In the genomic region with DNA sequence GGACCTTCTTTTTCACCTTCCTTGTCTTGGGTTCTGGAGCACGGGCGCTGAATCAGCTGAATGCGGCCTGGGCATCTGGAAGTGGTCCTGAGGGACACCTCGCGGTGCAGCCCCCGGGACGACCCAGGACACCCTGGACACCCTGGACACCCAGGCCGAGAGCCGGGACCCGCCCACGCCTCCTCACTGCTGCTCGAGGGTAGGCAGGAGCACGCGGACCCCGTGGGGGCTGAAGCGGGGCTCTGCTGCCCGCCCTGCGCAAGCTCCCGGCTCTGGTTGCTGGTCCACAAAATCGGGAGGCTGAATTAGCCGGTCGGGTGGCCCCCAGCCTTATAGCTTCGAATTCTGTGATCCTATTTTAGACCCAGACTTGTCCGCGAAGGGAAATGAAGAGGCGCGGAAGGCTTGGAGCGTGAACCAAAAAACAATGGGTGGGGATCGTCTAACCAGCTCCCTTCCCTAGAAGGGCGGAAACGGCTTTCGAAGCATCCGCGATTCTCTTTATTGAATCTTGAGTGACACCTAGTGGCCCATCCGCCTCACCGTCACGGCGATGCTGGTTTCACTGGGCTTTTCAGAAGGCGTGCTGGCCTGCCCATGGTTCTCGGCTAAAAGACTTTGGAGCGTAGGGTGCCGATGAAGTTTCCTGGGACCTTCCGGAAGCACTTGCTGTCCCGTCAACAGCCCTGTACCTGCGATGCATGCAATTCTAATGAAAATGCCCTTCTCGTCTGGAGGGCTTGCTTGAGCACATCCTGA, we compare ENCODE assay signal across 8 cellular contexts. TPM values are rescaled to one million over a fixed set of nuclear protein-coding genes. Genes with fewer than 3 reads are reported as not detected.
DNase-seq lines count a peak whose midpoint lies in the region; ATAC-seq and TF ChIP-seq lines count a peak whose summit lies in the region.

No MANE protein-coding gene starts in this region.

- H3K27ac ChIP-seq in duodenal mucosa (ENCODE audit: low read depth, low read length) = no peak overlapping the region

- intact Hi-C loops in lower leg skin (cut with DNase I; ENCODE audit: low total_unique reads) = loop anchor here (5.0 kb wide), 2 partner anchors 530 to 600 kb away; partner anchors contain the start of gene SOCS2

- TF ChIP-seq POLR2A in lower leg skin (IDR thresholded peaks at IDR 0.05) = no peak

- H3K9ac ChIP-seq in duodenal mucosa (ENCODE audit: low read depth in 1 of 2, low read length in 2 of 2) = peak overlapping the region; percentile 47 to 69

- no peaks in the 10 kb centered on the region for H3K9me3 ChIP-seq in duodenal mucosa (ENCODE audit: control insufficient read depth in 1 of 2, low read length in 2 of 2)

- 1 to 2% methylated on average over 37 to 40 of the region's 46 CpGs for WGBS in lower leg skin, 2 donors

- ATAC-seq in GM19397 (IDR thresholded peaks at IDR 0.05; ENCODE audit: unreplicated experiment) (peak; percentile 81), HG03565 (IDR thresholded peaks at IDR 0.05; ENCODE audit: unreplicated experiment) (peak; percentile 73)

- no peaks in the 10 kb centered on the region for H3K36me3 ChIP-seq in duodenal mucosa (ENCODE audit: control insufficient read depth in 1 of 2, insufficient read depth in 2 of 2, low read length in 2 of 2)

- DNase-seq in C1 segment of cervical spinal cord (lab: John Stamatoyannopoulos, UW) = peak in 13 of 14 donors; percentile 24 to 75 (median 57)
- peak; percentile 95 for DNase-seq in NCI-H69 (lab: John Stamatoyannopoulos, UW)
- DNase-seq in activated CD4-positive, alpha-beta T cell treated with anti-CD3 and anti-CD28 coated beads, Interleukin-2, amount 50 U/mL, for 4 hours = peak; percentile 81 to 83
- peak; percentile 89 to 97 for DNase-seq in lower leg skin (ENCODE audit: low spot score in 2 of 2)
- DNase-seq in stimulated activated CD4-positive, alpha-beta T cell treated with anti-CD3 and anti-CD28 coated beads, Interleukin-4, amount 100 ng/mL, for 24 hours = peak; percentile 87

- H3K4me1 ChIP-seq in duodenal mucosa (ENCODE audit: control insufficient read depth in 1 of 2, insufficient read depth in 2 of 2, low read length in 2 of 2) = peaks cover 23 to 30% of the 10 kb centered on the region in 2 donors

- TF ChIP-seq CTCF in lower leg skin (IDR thresholded peaks at IDR 0.05) = peak in 1 of 3 donors; percentile 42

- peaks cover 3 to 10% of the 10 kb centered on the region in 2 donors for H3K27me3 ChIP-seq in duodenal mucosa (ENCODE audit: control insufficient read depth in 1 of 2, insufficient read depth in 2 of 2, low read length in 2 of 2)

- peak overlapping the region; percentile 76 to 82 for H3K4me3 ChIP-seq in duodenal mucosa (ENCODE audit: low read depth in 1 of 2, low read length in 2 of 2)
- H3K4me3 ChIP-seq in lower leg skin (ENCODE audit: low read depth, poor library complexity, severe bottlenecking) = peak overlapping the region; percentile 39

RNA-seq across cellular contexts. Expression of gene PLXNC1, which starts 46.3 kb away (rescaled TPM):
- total RNA-seq in lower leg skin = 10 to 100 TPM in 1 of 4 donors, 1 to 10 TPM in 3; 7.6 to 10.8 (median 8.2) TPM
